Comparison of ENCODE assay signal across 28 cellular contexts in genomic region chr1:171835891-171836290, GRCh38.
"Had no signal": no experiment of that assay in that cellular context is flagged by ENCODE, and none has a peak within 500 bp of the region (broad histone marks: within the 10 kb centered on the region; RNA-seq: fewer than 3 reads in every experiment).

No MANE protein-coding gene starts in this region.

- DNase-seq: colonic mucosa; cortex of kidney; dermis blood vessel endothelial cell; dorsolateral prefrontal cortex; effector CD4-positive, alpha-beta T cell; effector CD8-positive, alpha-beta T cell; effector memory CD4-positive, alpha-beta T cell; endodermal cell; erythroblast; esophagus squamous epithelium; foreskin fibroblast; foreskin keratinocyte; foreskin melanocyte; gastrocnemius medialis; glutamatergic neuron; head of caudate nucleus; heart left ventricle; heart right ventricle had no signal

- H3K4me3 ChIP-seq: colonic mucosa, coronary artery, dorsolateral prefrontal cortex, esophagus muscularis mucosa, esophagus squamous epithelium, gastrocnemius medialis, gastroesophageal sphincter, heart left ventricle, heart right ventricle had no signal

- H3K27ac ChIP-seq: colonic mucosa, coronary artery, epithelial cell of prostate, esophagus muscularis mucosa, esophagus squamous epithelium, foreskin keratinocyte, gastrocnemius medialis, gastroesophageal sphincter, heart left ventricle, heart right ventricle had no signal

- H3K4me1 ChIP-seq: colonic mucosa, foreskin keratinocyte, gastrocnemius medialis, gastroesophageal sphincter had no signal

- H3K27ac Mint-ChIP-seq: dendritic cell treated with granulocyte-macrophage colony-stimulating factor and Interleukin-4, amounts not matched to agents 40 ng/mL and 50 ng/mL, for 4 days; endodermal cell had no signal

- H3K36me3 ChIP-seq: colonic mucosa, esophagus muscularis mucosa, esophagus squamous epithelium, gastrocnemius medialis, gastroesophageal sphincter, heart left ventricle, heart right ventricle had no signal

- ATAC-seq: esophagus mucosa, foreskin keratinocyte, gastrocnemius medialis, gastroesophageal sphincter, heart left ventricle, heart right ventricle had no signal

- H3K9me3 ChIP-seq: colonic mucosa, esophagus squamous epithelium, gastrocnemius medialis, gastroesophageal sphincter had no signal

- FAIRE-seq: colon, endometrium, endothelial cell of umbilical vein, frontal cortex had no signal

- H3K27me3 ChIP-seq: colonic mucosa, dorsolateral prefrontal cortex, esophagus muscularis mucosa, esophagus squamous epithelium, foreskin keratinocyte, gastrocnemius medialis, gastroesophageal sphincter, heart left ventricle, heart right ventricle had no signal

- H3K9me3 Mint-ChIP-seq: dendritic cell treated with granulocyte-macrophage colony-stimulating factor and Interleukin-4, amounts not matched to agents 40 ng/mL and 50 ng/mL, for 4 days; endodermal cell had no signal

- H3K4me3 Mint-ChIP-seq: dendritic cell treated with granulocyte-macrophage colony-stimulating factor and Interleukin-4, amounts not matched to agents 40 ng/mL and 50 ng/mL, for 4 days; endodermal cell had no signal
